30 cellular contexts compared by ENCODE assay signal in the genomic region with DNA sequence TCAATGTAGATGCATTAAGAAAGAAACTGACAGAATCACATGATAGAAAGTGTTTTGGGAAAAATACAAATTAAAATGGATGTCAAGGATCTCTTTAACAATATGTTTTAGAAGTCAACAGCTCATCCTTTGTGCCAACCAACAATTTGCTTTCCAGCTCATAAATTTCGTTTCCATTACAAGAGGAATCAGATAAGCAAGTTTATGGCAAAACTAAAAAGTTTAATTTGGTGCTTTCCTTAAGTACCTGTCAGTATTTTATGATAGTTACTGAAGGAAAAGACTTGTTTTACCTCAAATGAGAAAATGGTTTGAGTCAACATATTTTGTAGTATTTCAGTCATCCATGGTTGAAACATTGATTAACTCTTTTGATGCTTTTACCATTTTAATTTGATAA.
"Had no signal": no experiment of that assay in that cellular context is flagged by ENCODE, and none has a peak within 500 bp of the region (broad histone marks: within the 10 kb centered on the region; RNA-seq: fewer than 3 reads in every experiment).

No MANE protein-coding gene starts in this region.

- H3K9me3 ChIP-seq: ovary, psoas muscle, right lobe of liver, sigmoid colon, suprapubic skin, testis, tibial artery, transverse colon, upper lobe of right lung, uterus had no signal

- H3K27me3 Mint-ChIP-seq: progenitor cell of endocrine pancreas; stimulated activated memory B cell treated with anti-CD40 and anti-IgM and Interleukin-4, amounts not matched to agents 10 μg/mL and 1 μg/mL and 100 μg/mL, for 72 hours; stimulated activated naive CD8-positive, alpha-beta T cell treated with anti-CD3 and anti-CD28 coated beads, Interleukin-15, amount 100 ng/mL, for 72 hours; type B pancreatic cell had no signal

- H3K36me3 Mint-ChIP-seq: natural killer cell, neural progenitor cell had no signal

- H3K4me2 ChIP-seq: neural progenitor cell had no signal

- H3K9ac ChIP-seq: neural progenitor cell, parathyroid adenoma had no signal

- H3K4me3 Mint-ChIP-seq: natural killer cell; nephron; neural progenitor cell; stimulated activated memory B cell treated with anti-CD40 and anti-IgM and Interleukin-4, amounts not matched to agents 10 μg/mL and 1 μg/mL and 100 μg/mL, for 72 hours; stimulated activated naive CD8-positive, alpha-beta T cell treated with anti-CD3 and anti-CD28 coated beads, Interleukin-15, amount 100 ng/mL, for 72 hours; type B pancreatic cell had no signal

- H3K27ac Mint-ChIP-seq: natural killer cell; nephron; neural progenitor cell; progenitor cell of endocrine pancreas; stimulated activated memory B cell treated with anti-CD40 and anti-IgM and Interleukin-4, amounts not matched to agents 10 μg/mL and 1 μg/mL and 100 μg/mL, for 72 hours; stimulated activated naive CD8-positive, alpha-beta T cell treated with anti-CD3 and anti-CD28 coated beads, Interleukin-15, amount 100 ng/mL, for 72 hours; type B pancreatic cell had no signal

- H3K9me3 Mint-ChIP-seq: natural killer cell; nephron; neural progenitor cell; stimulated activated naive CD8-positive, alpha-beta T cell treated with anti-CD3 and anti-CD28 coated beads, Interleukin-15, amount 100 ng/mL, for 72 hours had no signal

- H3K36me3 ChIP-seq: neural progenitor cell, ovary, right lobe of liver, sigmoid colon, suprapubic skin, tibial artery, transverse colon, upper lobe of right lung, uterus had no signal

- H3K4me1 ChIP-seq: parathyroid adenoma, right lobe of liver, testis had no signal

- H3K79me2 ChIP-seq: parathyroid adenoma had no signal

- ATAC-seq: natural killer cell; psoas muscle; right cardiac atrium; right lobe of liver; stimulated activated memory B cell treated with anti-CD40 and anti-IgM and Interleukin-4, amounts not matched to agents 10 μg/mL and 1 μg/mL and 100 μg/mL, for 72 hours; stimulated activated naive CD8-positive, alpha-beta T cell treated with anti-CD3 and anti-CD28 coated beads, Interleukin-15, amount 100 ng/mL, for 72 hours; stimulated activated naive CD8-positive, alpha-beta T cell treated with anti-CD3 and anti-CD28 coated beads, Interleukin-15, Interleukin-2, amounts not matched to agents 100 U/mL and 50 U/mL, for 24 hours; upper lobe of right lung had no signal

- DNase-seq: natural killer cell; occipital lobe; ovary; posterior cingulate gyrus; psoas muscle; right cardiac atrium; right lobe of liver; sigmoid colon; small intestine; stimulated activated CD4-positive, alpha-beta T cell treated with anti-CD3 and anti-CD28 coated beads, Interleukin-15, amount 100 ng/mL, for 24 hours; stimulated activated CD4-positive, alpha-beta T cell treated with anti-CD3 and anti-CD28 coated beads, Interleukin-2, amount 100 ng/mL, for 24 hours; stimulated activated CD4-positive, alpha-beta T cell treated with anti-CD3 and anti-CD28 coated beads, Interleukin-2, amount 100 ng/mL, for 48 hours; stimulated activated CD4-positive, alpha-beta T cell treated with anti-CD3 and anti-CD28 coated beads, Interleukin-4, amount 100 ng/mL, for 4 hours; stimulated activated CD8-positive, alpha-beta memory T cell treated with anti-CD3 and anti-CD28 coated beads, Interleukin-4, amount 100 ng/mL, for 48 hours; stimulated activated naive CD4-positive, alpha-beta T cell; stimulated activated naive CD8-positive, alpha-beta T cell treated with anti-CD3 and anti-CD28 coated beads, Interleukin-15, amount 100 ng/mL, for 72 hours; stimulated activated naive CD8-positive, alpha-beta T cell treated with anti-CD3 and anti-CD28 coated beads, Interleukin-15, Interleukin-2, amounts not matched to agents 100 U/mL and 50 U/mL, for 24 hours; substantia nigra; testis; tibial artery; transverse colon; upper lobe of right lung; uterus had no signal

- H3K4me3 ChIP-seq: neural progenitor cell, ovary, psoas muscle, right lobe of liver, sigmoid colon, suprapubic skin, testis, tibial artery, transverse colon, upper lobe of right lung, uterus had no signal

- H3K27me3 ChIP-seq: neural progenitor cell, ovary, right lobe of liver, sigmoid colon, suprapubic skin, testis, tibial artery, transverse colon, upper lobe of right lung, uterus had no signal

- H2AFZ ChIP-seq: neural progenitor cell, parathyroid adenoma had no signal

- H3K27ac ChIP-seq: neural progenitor cell, ovary, parathyroid adenoma, psoas muscle, right lobe of liver, sigmoid colon, suprapubic skin, testis, tibial artery, transverse colon, upper lobe of right lung, uterus had no signal
